Comparison of ENCODE assay signal across 7 cellular contexts in the genomic region with DNA sequence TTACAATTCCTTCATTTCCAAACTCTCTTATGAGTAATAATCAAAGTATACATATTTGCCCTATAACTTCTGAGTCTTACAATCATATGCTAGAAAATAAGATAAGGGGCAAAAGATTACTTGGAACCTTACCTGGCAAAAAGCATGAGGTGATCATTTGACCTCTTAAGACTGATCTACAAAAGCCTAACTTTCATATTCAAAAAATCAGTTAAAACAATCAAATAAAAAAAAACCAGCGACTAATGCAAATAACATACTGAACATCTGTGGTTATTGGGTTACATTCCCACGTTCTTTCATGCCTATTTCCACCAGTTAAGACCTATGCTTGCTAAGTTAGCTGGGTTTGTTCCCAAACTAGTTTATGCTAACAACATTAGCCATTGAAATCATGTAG.
"Had no signal": no experiment of that assay in that cellular context is flagged by ENCODE, and none has a peak within 500 bp of the region (broad histone marks: within the 10 kb centered on the region; RNA-seq: fewer than 3 reads in every experiment).

No MANE protein-coding gene starts in this region.

- H3K27ac ChIP-seq: HL-60 had no signal

- FAIRE-seq: HepG2, HTR-8/SVneo, K562 had no signal

- H3K4me3 Mint-ChIP-seq: IgD-negative memory B cell had no signal

- H3K4me1 Mint-ChIP-seq: IgD-negative memory B cell had no signal

- H3K27ac Mint-ChIP-seq: IgD-negative memory B cell had no signal

- H3K4me3 ChIP-seq: K562 had no signal

- ATAC-seq: HepG2, K562 had no signal

- H3K27me3 Mint-ChIP-seq: IgD-negative memory B cell had no signal

- DNase-seq: IMR-90, KBM-7 had no signal

- H3K36me3 Mint-ChIP-seq: IgD-negative memory B cell had no signal
